Comparison of ENCODE assay signal across 1 cellular context in genomic region chr17:45236002-45236606, GRCh38.
TF ChIP-seq lines count a peak whose summit lies in the region.

No MANE protein-coding gene starts in this region.

TF ChIP-seq in GM12878, 131 proteins besides CTCF, POLR2A, EP300 and RAD21:
- TF ChIP-seq POLR2AphosphoS5 (IDR thresholded peaks at IDR 0.05; ENCODE audit: low read length), result peak; percentile 34; the same call in 1 of the 2 replicates
- TF ChIP-seq CBX3 (IDR thresholded peaks at IDR 0.05; ENCODE audit: borderline replicate concordance, low read depth), result no peak
- TF ChIP-seq CHD4 (IDR thresholded peaks at IDR 0.05), result no peak
- no peak for TF ChIP-seq REST (IDR thresholded peaks at IDR 0.05; ENCODE audit: low read depth, low read length)
- TF ChIP-seq BRCA1 (IDR thresholded peaks at IDR 0.05; ENCODE audit: low read depth, low read length), result no peak
